1 cellular context compared by ENCODE assay signal in genomic region chr1:89841507-89841906, GRCh38.
TF ChIP-seq lines count a peak whose summit lies in the region.

No MANE protein-coding gene starts in this region.

TF ChIP-seq in HepG2, 621 proteins besides CTCF, POLR2A, EP300 and RAD21:
- TF ChIP-seq PRDM4 (CRISPR knock-in tag; IDR thresholded peaks at IDR 0.05; ENCODE audit: borderline replicate concordance) (no peak), ZNF740 (CRISPR knock-in tag; IDR thresholded peaks at IDR 0.05) (no peak), ZNF747 (CRISPR knock-in tag; IDR thresholded peaks at IDR 0.05; ENCODE audit: borderline replicate concordance) (no peak), SOX6 (IDR thresholded peaks at IDR 0.05) (no peak), SOX6 (CRISPR knock-in tag; IDR thresholded peaks at IDR 0.05) (no peak), MEIS2 (CRISPR knock-in tag; IDR thresholded peaks at IDR 0.05) (no peak), FUBP1 (CRISPR knock-in tag; IDR thresholded peaks at IDR 0.05; ENCODE audit: borderline replicate concordance) (no peak), NONO (IDR thresholded peaks at IDR 0.05) (no peak), NONO (CRISPR knock-in tag; conservative IDR thresholded peaks at IDR 0.05) (no peak), ATF4 (CRISPR knock-in tag; IDR thresholded peaks at IDR 0.05) (no peak), ZNF598 (CRISPR knock-in tag; IDR thresholded peaks at IDR 0.05; ENCODE audit: borderline replicate concordance) (no peak), ZNF337 (CRISPR knock-in tag; IDR thresholded peaks at IDR 0.05; ENCODE audit: borderline replicate concordance, low read depth) (no peak), PCBP2 (optimal IDR thresholded peaks at IDR 0.05; ENCODE audit: low read depth, low read length, poor library complexity, severe bottlenecking) (no peak), SAP130 (CRISPR knock-in tag; IDR thresholded peaks at IDR 0.05; ENCODE audit: low read depth) (0 out of 2 replicates have a peak, but pooled peaks have one; percentile 14), ZNF354B (CRISPR knock-in tag; IDR thresholded peaks at IDR 0.05) (no peak), ESRRA (CRISPR knock-in tag; IDR thresholded peaks at IDR 0.05; ENCODE audit: low read depth) (no peak), SMYD3 (CRISPR knock-in tag; IDR thresholded peaks at IDR 0.05) (no peak)
- TF ChIP-seq, protein P1, sequence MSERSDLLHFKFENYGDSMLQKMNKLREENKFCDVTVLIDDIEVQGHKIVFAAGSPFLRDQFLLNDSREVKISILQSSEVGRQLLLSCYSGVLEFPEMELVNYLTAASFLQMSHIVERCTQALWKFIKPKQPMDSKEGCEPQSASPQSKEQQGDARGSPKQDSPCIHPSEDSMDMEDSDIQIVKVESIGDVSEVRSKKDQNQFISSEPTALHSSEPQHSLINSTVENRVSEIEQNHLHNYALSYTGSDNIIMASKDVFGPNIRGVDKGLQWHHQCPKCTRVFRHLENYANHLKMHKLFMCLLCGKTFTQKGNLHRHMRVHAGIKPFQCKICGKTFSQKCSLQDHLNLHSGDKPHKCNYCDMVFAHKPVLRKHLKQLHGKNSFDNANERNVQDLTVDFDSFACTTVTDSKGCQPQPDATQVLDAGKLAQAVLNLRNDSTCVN (CRISPR knock-in tag; IDR thresholded peaks at IDR 0.05; ENCODE audit: borderline replicate concordance) = peak; percentile 94
- TF ChIP-seq, protein P2, sequence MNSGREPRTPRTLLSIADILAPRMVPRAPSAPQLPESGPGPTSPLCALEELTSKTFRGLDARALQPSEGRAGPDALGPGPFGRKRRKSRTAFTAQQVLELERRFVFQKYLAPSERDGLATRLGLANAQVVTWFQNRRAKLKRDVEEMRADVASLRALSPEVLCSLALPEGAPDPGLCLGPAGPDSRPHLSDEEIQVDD (CRISPR knock-in tag; IDR thresholded peaks at IDR 0.05; ENCODE audit: borderline replicate concordance) = no peak
